In genomic region chr4:41693629-41694028, GRCh38 we compare ENCODE assay signal across 8 cellular contexts. TPM values are rescaled to one million over a fixed set of nuclear protein-coding genes. Genes with fewer than 3 reads are reported as not detected.
DNase-seq lines count a peak whose midpoint lies in the region; ATAC-seq, FAIRE-seq and TF ChIP-seq lines count a peak whose summit lies in the region.

No MANE protein-coding gene starts in this region.

- H3K4me2 ChIP-seq in Karpas-422 (ENCODE audit: low read depth, low read length, poor library complexity, severe bottlenecking), result no peak overlapping the region
- no peak overlapping the region for H3K4me2 ChIP-seq in keratinocyte (ENCODE audit: control insufficient read depth, extremely low read depth, insufficient read depth, low read depth, low read length)

- DNase-seq in D341Med (ENCODE audit: low spot score) (peak; percentile 44), Karpas-422 (peak; percentile 71), SKM-1 treated with dmso at 0.1 percent for 144 hours (lab: John Stamatoyannopoulos, UW; ENCODE audit: unreplicated experiment) (peak; percentile 53), keratinocyte (ENCODE audit: low read depth, low spot score) (no peak), mesothelial cell of epicardium (ENCODE audit: low spot score in 2 of 2, unreplicated experiment in 2 of 2) (no peak)
- DNase-seq in activated naive CD4-positive, alpha-beta T cell (lab: John Stamatoyannopoulos, UW), result no peak
- DNase-seq in CD8-positive, alpha-beta memory T cell, result no peak

- H3K9ac ChIP-seq in Karpas-422 (ENCODE audit: low read length), result no peak overlapping the region
- H3K9ac ChIP-seq in keratinocyte (ENCODE audit: control insufficient read depth, extremely low read depth, insufficient read depth, low read length), result no peak overlapping the region

- H3K27ac ChIP-seq in Karpas-422 (ENCODE audit: low read length), result no peak overlapping the region
- no peak overlapping the region for H3K27ac ChIP-seq in keratinocyte (ENCODE audit: control insufficient read depth, insufficient read depth, low read length)
- no peak overlapping the region for H3K27ac ChIP-seq in CD8-positive, alpha-beta memory T cell (ENCODE audit: low read depth, low read length)

- no peak overlapping the region for H3K4me3 Mint-ChIP-seq in CD8-positive, alpha-beta memory T cell
- H3K4me3 Mint-ChIP-seq in mesothelial cell of epicardium, result no peak overlapping the region

- H3K27me3 ChIP-seq in Karpas-422 (ENCODE audit: low read length), result no peaks in the 10 kb centered on the region; the same call in 1 of the 2 replicates
- peaks cover 6% of the 10 kb centered on the region for H3K27me3 ChIP-seq in keratinocyte (ENCODE audit: control insufficient read depth, extremely low read depth, insufficient read depth, low read length)
- H3K27me3 ChIP-seq in CD8-positive, alpha-beta memory T cell (ENCODE audit: insufficient read depth, low read length, poor library complexity, severe bottlenecking), result no peaks in the 10 kb centered on the region

- H3K27ac Mint-ChIP-seq in CD8-positive, alpha-beta memory T cell, result no peak overlapping the region
- H3K27ac Mint-ChIP-seq in mesothelial cell of epicardium, result no peak overlapping the region

- H3K36me3 Mint-ChIP-seq in CD8-positive, alpha-beta memory T cell, result no peaks in the 10 kb centered on the region
- peaks cover 21% of the 10 kb centered on the region for H3K36me3 Mint-ChIP-seq in mesothelial cell of epicardium

- no peaks in the 10 kb centered on the region for H3K9me1 ChIP-seq in keratinocyte (ENCODE audit: control insufficient read depth, extremely low read depth, insufficient read depth, low read length)

- H3K4me3 ChIP-seq in Karpas-422 (ENCODE audit: low read length) (no peak overlapping the region), keratinocyte (ENCODE audit: control insufficient read depth in 2 of 3, extremely low read depth in 1 of 3, insufficient read depth in 2 of 3, low read depth in 1 of 3, low read length in 3 of 3) (no peak overlapping the region)
- no peak overlapping the region for H3K4me3 ChIP-seq in CD8-positive, alpha-beta memory T cell (ENCODE audit: low read length)

- H3K9me3 ChIP-seq in Karpas-422 (ENCODE audit: low read length) (no peaks in the 10 kb centered on the region), keratinocyte (ENCODE audit: control insufficient read depth, low read depth, low read length) (no peaks in the 10 kb centered on the region)
- no peaks in the 10 kb centered on the region for H3K9me3 ChIP-seq in CD8-positive, alpha-beta memory T cell (ENCODE audit: low read length)

- peaks cover 0 to 15% of the 10 kb centered on the region in 2 donors for H3K27me3 Mint-ChIP-seq in CD8-positive, alpha-beta memory T cell
- H3K27me3 Mint-ChIP-seq in mesothelial cell of epicardium (ENCODE audit: low read depth), result no peaks in the 10 kb centered on the region

- dilution Hi-C loops in keratinocyte (cut with MboI; ENCODE audit: extremely low pct_ligation_motif_present, low sequenced_read_pairs), result no loop called here

- H3K4me1 ChIP-seq in Karpas-422 (ENCODE audit: low read length) (0 out of 2 replicates have a peak, but pooled peaks cover 4% of the 10 kb centered on the region), keratinocyte (ENCODE audit: control insufficient read depth, extremely low read depth, insufficient read depth, low read length) (no peaks in the 10 kb centered on the region)
- H3K4me1 ChIP-seq in CD8-positive, alpha-beta memory T cell (ENCODE audit: insufficient read depth, low read length), result no peaks in the 10 kb centered on the region

- TF ChIP-seq CTCF in keratinocyte (optimal IDR thresholded peaks at IDR 0.05 in 1 of 3, IDR thresholded peaks at IDR 0.05 in 1 of 3, conservative IDR thresholded peaks at IDR 0.05 in 1 of 3; ENCODE audit: extremely low read depth in 1 of 3, insufficient read depth in 2 of 3, low read length in 3 of 3) (peak in 2 of 3 experiments; percentile 32 to 56), mesothelial cell of epicardium (IDR thresholded peaks at IDR 0.05; ENCODE audit: unreplicated experiment) (no peak)

- CTCF ChIA-PET in CD8-positive, alpha-beta memory T cell (lab: Charles Lee), result interaction anchor here (0.9 kb wide), 1 partner anchor 8 kb away, joined by 3 read pairs; no protein-coding TSS in a partner anchor

- peaks cover 3 to 4% (median 3%) of the 10 kb centered on the region in 3 donors for H3K4me1 Mint-ChIP-seq in CD8-positive, alpha-beta memory T cell
- H3K4me1 Mint-ChIP-seq in mesothelial cell of epicardium, result no peaks in the 10 kb centered on the region

- H4K20me1 ChIP-seq in Karpas-422 (ENCODE audit: insufficient read depth, low read depth, low read length) (no peaks in the 10 kb centered on the region), keratinocyte (ENCODE audit: control insufficient read depth, extremely low read depth, insufficient read depth, low read length) (no peaks in the 10 kb centered on the region)

- no peak overlapping the region for H2AFZ ChIP-seq in Karpas-422 (ENCODE audit: low read length)
- H2AFZ ChIP-seq in keratinocyte (ENCODE audit: control insufficient read depth, low read length), result no peak overlapping the region

- H3K9me3 Mint-ChIP-seq in CD8-positive, alpha-beta memory T cell, result no peaks in the 10 kb centered on the region
- H3K9me3 Mint-ChIP-seq in mesothelial cell of epicardium, result no peaks in the 10 kb centered on the region

- H3K79me2 ChIP-seq in Karpas-422 (ENCODE audit: low read length), result no peaks in the 10 kb centered on the region
- no peaks in the 10 kb centered on the region for H3K79me2 ChIP-seq in keratinocyte (ENCODE audit: control insufficient read depth, insufficient read depth, low read length)

- FAIRE-seq in keratinocyte (lab: Jason Lieb, UNC), result no peak

- no peaks in the 10 kb centered on the region for H3K36me3 ChIP-seq in Karpas-422 (ENCODE audit: insufficient read depth, low read length)
- no peaks in the 10 kb centered on the region for H3K36me3 ChIP-seq in keratinocyte (ENCODE audit: control insufficient read depth in 2 of 2, extremely low read depth in 1 of 2, insufficient read depth in 2 of 2, low read length in 2 of 2)
- no peaks in the 10 kb centered on the region for H3K36me3 ChIP-seq in CD8-positive, alpha-beta memory T cell (ENCODE audit: insufficient read depth, low read length)

- POLR2A ChIA-PET in CD8-positive, alpha-beta memory T cell (lab: Charles Lee), result no interaction called here

- H3K9me2 ChIP-seq in Karpas-422 (replicated peaks; ENCODE audit: insufficient read depth, low read length), result no peaks in the 10 kb centered on the region

- ATAC-seq in GM21737 (IDR thresholded peaks at IDR 0.05; ENCODE audit: unreplicated experiment), result no peak

RNA-seq across cellular contexts. Expression of gene PHOX2B, which starts 54.9 kb away (rescaled TPM):
- not detected in 2 replicates for total RNA-seq in Karpas-422 (2014; rRNA removed; shearing (Covaris generic); ENCODE audit: low replicate concordance)
- not detected in 3 replicates for polyA plus RNA-seq in keratinocyte
- polyA plus RNA-seq in keratinocyte (2011; ENCODE audit: low read depth), result not detected
- polyA plus RNA-seq in keratinocyte (2011; cell fraction: cytosol; rRNA removed), result not detected in 2 replicates
- not detected in 2 replicates for polyA plus RNA-seq in keratinocyte (2011; cell fraction: nucleus; rRNA removed)
- polyA plus RNA-seq in keratinocyte (2012; ENCODE audit: low replicate concordance), result not detected in 2 replicates
- polyA minus RNA-seq in keratinocyte, result not detected in 3 replicates
- not detected for polyA minus RNA-seq in keratinocyte (2011; cell fraction: cytosol; rRNA and poly(A)+ RNA removed)
- not detected in 2 replicates for polyA minus RNA-seq in keratinocyte (2011; cell fraction: nucleus; rRNA and poly(A)+ RNA removed)
- not detected for total RNA-seq in CD8-positive, alpha-beta memory T cell
- polyA plus RNA-seq in CD8-positive, alpha-beta memory T cell, result not detected
- not detected in 3 replicates for total RNA-seq in mesothelial cell of epicardium

Comparison
In these comparisons a context has a peak if more than half of its experiments do, and no peak if none do; other contexts are left out.
1. DNase-seq: peak in D341Med (single experiment), Karpas-422 (single experiment) and SKM-1 treated with dmso at 0.1 percent for 144 hours (single experiment); none in keratinocyte (single experiment), activated naive CD4-positive, alpha-beta T cell (0 of 4), CD8-positive, alpha-beta memory T cell (0 of 5) and mesothelial cell of epicardium (0 of 2).